34 cellular contexts compared by ENCODE assay signal in the genomic region with DNA sequence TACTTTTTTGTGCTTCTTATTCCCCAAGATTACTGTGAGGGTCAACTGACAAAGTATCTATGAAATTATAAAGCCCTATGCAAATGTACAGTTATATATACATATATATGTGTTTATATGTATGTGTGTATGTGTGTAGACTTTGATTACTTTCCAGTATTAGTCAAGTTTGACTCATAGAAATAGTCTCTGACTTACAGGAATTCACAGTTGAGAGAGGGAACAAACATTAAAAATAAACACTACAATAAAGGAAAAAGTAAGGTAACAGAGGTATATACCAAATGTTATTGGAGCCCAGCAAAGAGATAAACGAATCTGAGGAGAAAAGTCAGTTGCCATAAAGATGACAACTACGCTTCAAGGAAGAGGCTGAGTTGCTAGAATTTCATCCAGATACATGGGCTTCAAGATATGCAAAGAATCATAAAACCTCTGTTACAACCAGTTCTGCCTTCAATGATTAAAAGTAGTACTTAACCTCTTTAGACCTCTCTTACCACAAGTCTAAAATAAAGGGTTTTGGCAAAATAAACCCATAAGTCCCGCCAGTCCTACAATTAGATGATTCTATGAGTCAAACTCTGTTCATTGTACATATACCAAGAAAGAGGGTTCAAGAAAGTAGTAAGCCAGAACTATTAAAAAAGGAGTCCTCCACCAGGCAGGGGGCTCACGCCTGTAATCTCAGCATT. TPM values are rescaled to one million over a fixed set of nuclear protein-coding genes. Genes with fewer than 3 reads are reported as not detected.
DNase-seq lines count a peak whose midpoint lies in the region; ATAC-seq, FAIRE-seq and TF ChIP-seq lines count a peak whose summit lies in the region.
"Had no signal": no experiment of that assay in that cellular context is flagged by ENCODE, and none has a peak within 500 bp of the region (broad histone marks: within the 10 kb centered on the region; RNA-seq: fewer than 3 reads in every experiment).

No MANE protein-coding gene starts in this region.

- no peak for ATAC-seq in activated T-cell treated with anti-CD3 and anti-CD28 coated beads, Interleukin-2, amount 50 U/mL, for 72 hours (replicated peaks in 1 of 2)
- ATAC-seq in activated T-cell treated with anti-CD3 and anti-CD28 coated beads, Interleukin-2, amount 50 U/mL, for 4 hours: no peak
- ATAC-seq in CD4-positive, alpha-beta T cell (ENCODE audit: poor library complexity): no peak
- ATAC-seq: effector memory CD8-positive, alpha-beta T cell; naive thymus-derived CD4-positive, alpha-beta T cell; Panc1; WTC11 had no signal

- peaks cover 36% of the 10 kb centered on the region for H3K4me1 Mint-ChIP-seq in activated T-cell treated with anti-CD3 and anti-CD28 coated beads, Interleukin-2, amount 50 U/mL, for 72 hours (ENCODE audit: low read depth)
- H3K4me1 Mint-ChIP-seq in activated T-cell treated with anti-CD3 and anti-CD28 coated beads, Interleukin-2, amount 50 U/mL, for 4 hours (ENCODE audit: low read depth): peaks cover 19% of the 10 kb centered on the region
- H3K4me1 Mint-ChIP-seq in CD4-positive, alpha-beta T cell (ENCODE audit: low read depth): peaks cover 32% of the 10 kb centered on the region

- H3K36me3 Mint-ChIP-seq in activated T-cell treated with anti-CD3 and anti-CD28 coated beads, Interleukin-2, amount 50 U/mL, for 72 hours (ENCODE audit: insufficient read depth in 2 of 2): peaks cover 15 to 34% of the 10 kb centered on the region in 2 donors
- peaks cover 20% of the 10 kb centered on the region for H3K36me3 Mint-ChIP-seq in activated T-cell treated with anti-CD3 and anti-CD28 coated beads, Interleukin-2, amount 50 U/mL, for 4 hours (ENCODE audit: insufficient read depth)
- peaks cover 52% of the 10 kb centered on the region for H3K36me3 Mint-ChIP-seq in CD4-positive, alpha-beta T cell (ENCODE audit: low read depth)

- H3K27ac Mint-ChIP-seq in activated T-cell treated with anti-CD3 and anti-CD28 coated beads, Interleukin-2, amount 50 U/mL, for 72 hours: peak overlapping the region; percentile 92
- H3K27ac Mint-ChIP-seq in CD4-positive, alpha-beta T cell: no peak overlapping the region
- H3K27ac Mint-ChIP-seq: activated CD4-positive, alpha-beta T cell treated with anti-CD3 and anti-CD28 coated beads, Interleukin-2, amount 10 ng/mL, durations not matched to agents 7 days and 5 days; effector memory CD8-positive, alpha-beta T cell; WTC11 had no signal

- H3K9me3 Mint-ChIP-seq in activated T-cell treated with anti-CD3 and anti-CD28 coated beads, Interleukin-2, amount 50 U/mL, for 72 hours: peaks cover 2 to 4% of the 10 kb centered on the region in 2 donors
- H3K9me3 Mint-ChIP-seq in activated T-cell treated with anti-CD3 and anti-CD28 coated beads, Interleukin-2, amount 50 U/mL, for 4 hours: no peaks in the 10 kb centered on the region
- H3K9me3 Mint-ChIP-seq in CD4-positive, alpha-beta T cell: peaks cover 2% of the 10 kb centered on the region
- H3K9me3 Mint-ChIP-seq: effector memory CD8-positive, alpha-beta T cell had no signal

- no peaks in the 10 kb centered on the region for H3K27me3 ChIP-seq in bronchial epithelial cell (ENCODE audit: control insufficient read depth, insufficient read depth, low read length)
- no peaks in the 10 kb centered on the region for H3K27me3 ChIP-seq in CD4-positive, alpha-beta T cell (ENCODE audit: control insufficient read depth, insufficient read depth, low read length)
- H3K27me3 ChIP-seq: adrenal gland, BE2C, esophagus muscularis mucosa, tibial artery had no signal

- no peak for FAIRE-seq in bronchial epithelial cell (lab: Jason Lieb, UNC)
- FAIRE-seq: A204.1, small intestine had no signal

- POLR2A ChIA-PET in CD4-positive, alpha-beta T cell (lab: Charles Lee): no interaction called here

- intact Hi-C loops in CD4-positive, alpha-beta T cell (cut with DNase I, micrococcal nuclease): no loop called here

- no peak overlapping the region for H3K27ac ChIP-seq in CD4-positive, alpha-beta T cell (ENCODE audit: low read depth, low read length)
- H3K27ac ChIP-seq: esophagus muscularis mucosa had no signal

- no peak overlapping the region for H3K4me3 Mint-ChIP-seq in activated T-cell treated with anti-CD3 and anti-CD28 coated beads, Interleukin-2, amount 50 U/mL, for 72 hours
- no peak overlapping the region for H3K4me3 Mint-ChIP-seq in activated T-cell treated with anti-CD3 and anti-CD28 coated beads, Interleukin-2, amount 50 U/mL, for 4 hours
- H3K4me3 Mint-ChIP-seq in CD4-positive, alpha-beta T cell: no peak overlapping the region
- H3K4me3 Mint-ChIP-seq: activated CD4-positive, alpha-beta T cell treated with anti-CD3 and anti-CD28 coated beads, Interleukin-2, amount 10 ng/mL, durations not matched to agents 7 days and 5 days; effector memory CD8-positive, alpha-beta T cell; naive thymus-derived CD4-positive, alpha-beta T cell; WTC11 had no signal

- CTCF ChIA-PET in CD4-positive, alpha-beta T cell (lab: Charles Lee): no interaction called here

- DNase-seq in activated T-cell treated with anti-CD3 and anti-CD28 coated beads, Interleukin-2, amount 50 U/mL, for 72 hours: no peak
- DNase-seq in activated T-cell treated with anti-CD3 and anti-CD28 coated beads, Interleukin-2, amount 50 U/mL, for 4 hours: no peak
- DNase-seq in LHCN-M2 (ENCODE audit: low read depth) (peak; percentile 23), bronchial epithelial cell (ENCODE audit: low read depth) (peak; percentile 80), renal cortical epithelial cell (ENCODE audit: low read depth) (peak; percentile 55), C1 segment of cervical spinal cord (lab: John Stamatoyannopoulos, UW) (no peak), NCI-H2029 treated with DMSO at 0.1 percent for 48 hours (lab: John Stamatoyannopoulos, UW) (no peak)
- no peak for DNase-seq in CD4-positive, alpha-beta T cell
- DNase-seq: activated CD4-positive, alpha-beta T cell treated with anti-CD3 and anti-CD28 coated beads, Interleukin-2, amount 10 ng/mL, durations not matched to agents 7 days and 5 days; activated CD8-positive, alpha-beta memory T cell treated with anti-CD3 and anti-CD28 coated beads, Interleukin-2, amount 50 U/mL, for 48 hours; activated effector memory CD4-positive, alpha-beta T cell treated with anti-CD3 and anti-CD28 coated beads, Interleukin-2, amount 50 U/mL, for 16 hours; adrenal gland; BE2C; cortex of kidney; effector memory CD8-positive, alpha-beta T cell; GDM1; islet precursor cell; midbrain; naive thymus-derived CD4-positive, alpha-beta T cell; NCI-H2081; NCI-H2227 treated with DMSO at 0.1 percent for 48 hours; NCI-H69; SIG-M5; small intestine; stimulated activated CD4-positive, alpha-beta T cell treated with anti-CD3 and anti-CD28 coated beads, Interleukin-2, amount 100 ng/mL, for 24 hours; T1000; tibial artery had no signal

- H3K36me3 ChIP-seq in bronchial epithelial cell (ENCODE audit: control insufficient read depth, insufficient read depth, low read length): no peaks in the 10 kb centered on the region
- H3K36me3 ChIP-seq: adrenal gland, BE2C, HAP-1 had no signal

- H3K9me3 ChIP-seq in CD4-positive, alpha-beta T cell (ENCODE audit: control insufficient read depth, low read length): peaks cover 7% of the 10 kb centered on the region
- H3K9me3 ChIP-seq: BE2C, HAP-1, tibial artery had no signal

- H3K27me3 Mint-ChIP-seq in activated T-cell treated with anti-CD3 and anti-CD28 coated beads, Interleukin-2, amount 50 U/mL, for 72 hours (ENCODE audit: low read depth): no peaks in the 10 kb centered on the region
- no peaks in the 10 kb centered on the region for H3K27me3 Mint-ChIP-seq in activated T-cell treated with anti-CD3 and anti-CD28 coated beads, Interleukin-2, amount 50 U/mL, for 4 hours (ENCODE audit: low read depth)
- H3K27me3 Mint-ChIP-seq in CD4-positive, alpha-beta T cell: no peaks in the 10 kb centered on the region
- H3K27me3 Mint-ChIP-seq: activated CD4-positive, alpha-beta T cell treated with anti-CD3 and anti-CD28 coated beads, Interleukin-2, amount 10 ng/mL, durations not matched to agents 7 days and 5 days; effector memory CD8-positive, alpha-beta T cell; naive thymus-derived CD4-positive, alpha-beta T cell had no signal

- TF ChIP-seq CTCF in bronchial epithelial cell (IDR thresholded peaks at IDR 0.05; ENCODE audit: insufficient read depth, low read length, severe bottlenecking): no peak
- no peak for TF ChIP-seq CTCF in CD4-positive, alpha-beta T cell (IDR thresholded peaks at IDR 0.05)

- H3K4me3 ChIP-seq in bronchial epithelial cell (ENCODE audit: low read depth, low read length): no peak overlapping the region
- H3K4me3 ChIP-seq: adrenal gland, esophagus muscularis mucosa, HAP-1, tibial artery had no signal

RNA-seq across cellular contexts. Expression of gene IFT25, which starts 7.2 kb away (rescaled TPM):
- total RNA-seq in activated T-cell treated with anti-CD3 and anti-CD28 coated beads, Interleukin-2, amount 50 U/mL, for 72 hours: 10 to 100 TPM; 59.6 to 68.3 TPM
- 10 to 100 TPM; 26.0 to 31.5 (median 28.1) TPM for total RNA-seq in activated T-cell treated with anti-CD3 and anti-CD28 coated beads, Interleukin-2, amount 50 U/mL, for 4 hours
- total RNA-seq in LHCN-M2 (2014; rRNA removed) (43.3 and 46.4 TPM in 2 replicates), bronchial epithelial cell (9.7 and 12.9 TPM in 2 replicates), renal cortical epithelial cell (20.5 and 23.7 TPM in 2 replicates)
- polyA plus RNA-seq in LHCN-M2 (2012): 52.4 TPM
- 10 to 100 TPM; 12.7 to 13.9 TPM for total RNA-seq in CD4-positive, alpha-beta T cell

RNA-seq across cellular contexts. Expression of gene LRRC42, which starts 7.9 kb away (rescaled TPM):
- total RNA-seq in activated T-cell treated with anti-CD3 and anti-CD28 coated beads, Interleukin-2, amount 50 U/mL, for 72 hours: 10 to 100 TPM; 39.0 to 40.3 TPM
- 10 to 100 TPM; 22.6 to 23.1 (median 22.8) TPM for total RNA-seq in activated T-cell treated with anti-CD3 and anti-CD28 coated beads, Interleukin-2, amount 50 U/mL, for 4 hours
- total RNA-seq in LHCN-M2 (2014; rRNA removed) (46.6 and 49.3 TPM in 2 replicates), bronchial epithelial cell (44.9 and 51.1 TPM in 2 replicates), renal cortical epithelial cell (38.6 and 40.8 TPM in 2 replicates)
- polyA plus RNA-seq in LHCN-M2 (2012): 56.5 TPM
- total RNA-seq in CD4-positive, alpha-beta T cell: 1 to 10 TPM; 3.9 to 5.0 TPM

RNA-seq across cellular contexts. Expression of gene DIO1, which starts 44.3 kb away (rescaled TPM):
- not detected for total RNA-seq in activated T-cell treated with anti-CD3 and anti-CD28 coated beads, Interleukin-2, amount 50 U/mL, for 72 hours
- total RNA-seq in activated T-cell treated with anti-CD3 and anti-CD28 coated beads, Interleukin-2, amount 50 U/mL, for 4 hours: not detected
- total RNA-seq in LHCN-M2 (2014; rRNA removed) (not detected in 2 replicates), bronchial epithelial cell (not detected in 2 replicates), renal cortical epithelial cell (not detected in 2 replicates)
- polyA plus RNA-seq in LHCN-M2 (2012): 0.05 TPM
- not detected for total RNA-seq in CD4-positive, alpha-beta T cell
- total RNA-seq: activated CD4-positive, alpha-beta T cell treated with anti-CD3 and anti-CD28 coated beads, Interleukin-2, amount 10 ng/mL, durations not matched to agents 7 days and 5 days; esophagus muscularis mucosa; MCF 10A; naive thymus-derived CD4-positive, alpha-beta T cell; omental fat pad; WTC11 had no signal
- polyA plus RNA-seq: naive thymus-derived CD4-positive, alpha-beta T cell; small intestine had no signal

RNA-seq across cellular contexts. Expression of gene YIPF1, which starts 48.7 kb away (rescaled TPM):
- 10 to 100 TPM; 33.7 to 48.5 TPM for total RNA-seq in activated T-cell treated with anti-CD3 and anti-CD28 coated beads, Interleukin-2, amount 50 U/mL, for 72 hours
- total RNA-seq in activated T-cell treated with anti-CD3 and anti-CD28 coated beads, Interleukin-2, amount 50 U/mL, for 4 hours: 10 to 100 TPM; 12.5 to 15.4 (median 14.7) TPM
- total RNA-seq in LHCN-M2 (2014; rRNA removed): 20.8 and 28.0 TPM in 2 replicates
- polyA plus RNA-seq in LHCN-M2 (2012): 31.7 TPM
- total RNA-seq in bronchial epithelial cell: 18.7 and 28.4 TPM in 2 replicates
- 24.7 and 30.3 TPM in 2 replicates for total RNA-seq in renal cortical epithelial cell
- 1 to 10 TPM; 4.3 to 5.5 TPM for total RNA-seq in CD4-positive, alpha-beta T cell

Comparison
In these comparisons a context has a peak if more than half of its experiments do, and no peak if none do; other contexts are left out.
1. DNase-seq: peak in LHCN-M2 (single experiment), bronchial epithelial cell (single experiment) and renal cortical epithelial cell (single experiment); none in activated T-cell treated with anti-CD3 and anti-CD28 coated beads, Interleukin-2, amount 50 U/mL, for 72 hours (0 of 2), activated T-cell treated with anti-CD3 and anti-CD28 coated beads, Interleukin-2, amount 50 U/mL, for 4 hours (single experiment), C1 segment of cervical spinal cord (0 of 14), NCI-H2029 treated with DMSO at 0.1 percent for 48 hours (single experiment) and CD4-positive, alpha-beta T cell (0 of 10).